In genomic region chr3:134389865-134390264, GRCh38 we compare ENCODE assay signal across 1 cellular context.
TF ChIP-seq lines count a peak whose summit lies in the region.

No MANE protein-coding gene starts in this region.

TF ChIP-seq in HepG2, 621 proteins besides CTCF, POLR2A, EP300 and RAD21:
- TF ChIP-seq ZFP90 (CRISPR knock-in tag; IDR thresholded peaks at IDR 0.05; ENCODE audit: borderline replicate concordance) (peak; percentile 54; the same call in 1 of the 2 replicates), DNMT1 (CRISPR knock-in tag; IDR thresholded peaks at IDR 0.05) (no peak)
